15 cellular contexts compared by ENCODE assay signal in genomic region chr15:93720607-93721006, GRCh38.
DNase-seq lines count a peak whose midpoint lies in the region; ATAC-seq, FAIRE-seq and TF ChIP-seq lines count a peak whose summit lies in the region.
"Had no signal": no experiment of that assay in that cellular context is flagged by ENCODE, and none has a peak within 500 bp of the region (broad histone marks: within the 10 kb centered on the region; RNA-seq: fewer than 3 reads in every experiment).

No MANE protein-coding gene starts in this region.

- H4K8ac ChIP-seq in IMR-90 (ENCODE audit: low read depth in 2 of 2, low read length in 2 of 2), result no peak overlapping the region

- H3K4me1 ChIP-seq in IMR-90 (ENCODE audit: control insufficient read depth, insufficient read depth, low read length) (no peaks in the 10 kb centered on the region), astrocyte (ENCODE audit: insufficient read depth, low read length) (peaks cover 4% of the 10 kb centered on the region), osteoblast (ENCODE audit: insufficient read depth, low read length) (no peaks in the 10 kb centered on the region)
- H3K4me1 ChIP-seq: Caco-2 had no signal

- H2AK5ac ChIP-seq in IMR-90 (ENCODE audit: low read depth, low read length), result no peak overlapping the region

- no peaks in the 10 kb centered on the region for H3K9me1 ChIP-seq in IMR-90 (ENCODE audit: insufficient read depth, low read length)

- no peak overlapping the region for H3K4me3 ChIP-seq in IMR-90 (ENCODE audit: insufficient read depth, low read depth, low read length)
- H3K4me3 ChIP-seq in astrocyte (ENCODE audit: insufficient read depth, low read depth, low read length), result no peak overlapping the region
- no peak overlapping the region for H3K4me3 ChIP-seq in epithelial cell of esophagus (ENCODE audit: low read length)
- no peak overlapping the region for H3K4me3 ChIP-seq in osteoblast (ENCODE audit: insufficient read depth, low read length)

- no peak for TF ChIP-seq CTCF in IMR-90 (conservative IDR thresholded peaks at IDR 0.05; ENCODE audit: low read depth, low read length)
- no peak for TF ChIP-seq CTCF in astrocyte (IDR thresholded peaks at IDR 0.05; ENCODE audit: insufficient read depth, low read depth, low read length)
- TF ChIP-seq CTCF in epithelial cell of esophagus (IDR thresholded peaks at IDR 0.05; ENCODE audit: insufficient read depth, low read depth, low read length, missing control alignments), result no peak
- no peak for TF ChIP-seq CTCF in osteoblast (IDR thresholded peaks at IDR 0.05; ENCODE audit: extremely low read depth, low read depth, low read length)

- no peak overlapping the region for H3K18ac ChIP-seq in IMR-90 (ENCODE audit: low read depth, low read length)

- H3K9ac ChIP-seq in IMR-90 (ENCODE audit: low read depth, low read length) (no peak overlapping the region), astrocyte (ENCODE audit: low read length) (no peak overlapping the region)

- in situ Hi-C loops in IMR-90 (cut with MboI; ENCODE audit: low sequenced_read_pairs), result no loop called here

- no CpG with 5 or more reads among the region's 3 CpGs for WGBS in IMR-90 (ENCODE audit: extremely low coverage in 2 of 2, insufficient read length in 1 of 2), 2 experiments

- H3K4ac ChIP-seq in IMR-90 (ENCODE audit: low read depth, low read length), result no peak overlapping the region

- no peak overlapping the region for H2AK9ac ChIP-seq in IMR-90 (replicated peaks; ENCODE audit: low read depth, low read length, poor library complexity)

- H3K56ac ChIP-seq in IMR-90 (ENCODE audit: extremely low read depth, insufficient read depth, low read length), result no peak overlapping the region

- H3K4me3 Mint-ChIP-seq in astrocyte (ENCODE audit: unreplicated experiment), result no peak overlapping the region
- H3K4me3 Mint-ChIP-seq: CD4-positive, alpha-beta T cell had no signal

- H3K79me2 ChIP-seq in astrocyte (ENCODE audit: insufficient read depth, low read length), result no peaks in the 10 kb centered on the region
- H3K79me2 ChIP-seq in osteoblast (ENCODE audit: insufficient read depth, low read length), result no peaks in the 10 kb centered on the region

- no peaks in the 10 kb centered on the region for H3K36me3 ChIP-seq in IMR-90 (ENCODE audit: control insufficient read depth, insufficient read depth, low read length)
- H3K36me3 ChIP-seq in astrocyte (ENCODE audit: insufficient read depth, low read length), result no peaks in the 10 kb centered on the region
- no peaks in the 10 kb centered on the region for H3K36me3 ChIP-seq in osteoblast (ENCODE audit: insufficient read depth, low read length)

- H3K23ac ChIP-seq in IMR-90 (ENCODE audit: low read depth, low read length), result no peak overlapping the region

- peaks cover 10% of the 10 kb centered on the region for H3K27me3 Mint-ChIP-seq in astrocyte (ENCODE audit: low read depth, unreplicated experiment)
- H3K27me3 Mint-ChIP-seq: CD4-positive, alpha-beta T cell had no signal

- H4K91ac ChIP-seq in IMR-90 (ENCODE audit: insufficient read depth, low read depth, low read length), result no peak overlapping the region

- intact Hi-C loops in IMR-90 (cut with micrococcal nuclease), result no loop called here

- no peak for DNase-seq in IMR-90
- DNase-seq in astrocyte (ENCODE audit: low read depth), result no peak
- DNase-seq in epithelial cell of esophagus (ENCODE audit: low read depth), result peak; percentile 19
- peak; percentile 2 for DNase-seq in osteoblast (ENCODE audit: insufficient read length, low spot score, missing footprints)
- DNase-seq in DMS114 treated with DMSO at 0.1 percent for 48 hours (lab: John Stamatoyannopoulos, UW; ENCODE audit: unreplicated experiment), result no peak
- DNase-seq in DMS 273 (lab: John Stamatoyannopoulos, UW; ENCODE audit: unreplicated experiment), result no peak
- DNase-seq: 8988T; Caco-2; CD4-positive, alpha-beta T cell; DMS79 treated with DMSO at 0.1 percent for 48 hours; GF-D8; HCEC 1CT had no signal

- dilution Hi-C loops in IMR-90 (cut with HindIII; ENCODE audit: low sequenced_read_pairs, unreplicated experiment), result no loop called here

- no peak overlapping the region for H4K5ac ChIP-seq in IMR-90 (ENCODE audit: low read depth, low read length)

- no peak for TF ChIP-seq POLR2A in IMR-90 (IDR thresholded peaks at IDR 0.05; ENCODE audit: low read depth, low read length)

- H3K4me2 ChIP-seq in IMR-90 (ENCODE audit: low read depth, low read length) (no peak overlapping the region), astrocyte (ENCODE audit: low read length) (no peak overlapping the region), osteoblast (ENCODE audit: insufficient read depth, low read length) (no peak overlapping the region)

- peak overlapping the region; percentile 15; the same call in 1 of the 2 replicates for H2BK120ac ChIP-seq in IMR-90 (ENCODE audit: low read depth, low read length)

- no peak overlapping the region for H2BK15ac ChIP-seq in IMR-90 (ENCODE audit: low read depth, low read length)

- H2BK20ac ChIP-seq in IMR-90 (ENCODE audit: low read depth, low read length), result no peak overlapping the region

- H3K27me3 ChIP-seq in IMR-90 (ENCODE audit: control insufficient read depth, insufficient read depth, low read length) (no peaks in the 10 kb centered on the region), astrocyte (ENCODE audit: insufficient read depth, low read length) (no peaks in the 10 kb centered on the region), osteoblast (ENCODE audit: insufficient read depth, low read length) (no peaks in the 10 kb centered on the region)

- no peaks in the 10 kb centered on the region for H3K36me3 Mint-ChIP-seq in astrocyte (ENCODE audit: low read depth, unreplicated experiment)

- no peak for FAIRE-seq in astrocyte (lab: Jason Lieb, UNC)
- FAIRE-seq: D721Med had no signal

- no peak overlapping the region for H2BK5ac ChIP-seq in IMR-90 (ENCODE audit: low read depth, low read length, poor library complexity, severe bottlenecking)

- CTCF ChIA-PET in IMR-90 (lab: Yijun Ruan, JAX), result interaction anchor here (0.6 kb wide), 1 partner anchor 14 kb away, joined by 6 read pairs; no protein-coding TSS in a partner anchor

- H3K27ac ChIP-seq in IMR-90 (ENCODE audit: insufficient read depth, low read length), result no peak overlapping the region
- H3K27ac ChIP-seq in astrocyte (ENCODE audit: low read depth, low read length), result peak overlapping the region; percentile 42
- H3K27ac ChIP-seq in osteoblast (ENCODE audit: low read depth, low read length), result no peak overlapping the region
- H3K27ac ChIP-seq: C4-2B had no signal

- ATAC-seq in IMR-90 (ENCODE audit: low read depth) (no peak), GM21447 (IDR thresholded peaks at IDR 0.05; ENCODE audit: unreplicated experiment) (no peak)

- peaks cover 13% of the 10 kb centered on the region for H3K9me3 ChIP-seq in IMR-90 (ENCODE audit: control insufficient read depth, insufficient read depth, low read length)
- H3K9me3 ChIP-seq in astrocyte (ENCODE audit: insufficient read depth, low read depth, low read length), result no peaks in the 10 kb centered on the region
- peaks cover 4% of the 10 kb centered on the region for H3K9me3 ChIP-seq in osteoblast (ENCODE audit: low read depth, low read length)
- H3K9me3 ChIP-seq: Caco-2 had no signal

- H3K27ac Mint-ChIP-seq in astrocyte (ENCODE audit: unreplicated experiment), result no peak overlapping the region
- H3K27ac Mint-ChIP-seq: CD4-positive, alpha-beta T cell had no signal

- POLR2A ChIA-PET in IMR-90 (lab: Charles Lee; ENCODE audit: unreplicated experiment), result no interaction called here

- H2AFZ ChIP-seq in IMR-90 (replicated peaks; ENCODE audit: low read length, poor library complexity), result no peak overlapping the region
- no peak overlapping the region for H2AFZ ChIP-seq in astrocyte (ENCODE audit: low read depth, low read length)
- H2AFZ ChIP-seq in osteoblast (ENCODE audit: low read length), result no peak overlapping the region

- no peaks in the 10 kb centered on the region for H3K4me1 Mint-ChIP-seq in astrocyte (ENCODE audit: low read depth, unreplicated experiment)

- no peaks in the 10 kb centered on the region for H3K9me3 Mint-ChIP-seq in astrocyte (ENCODE audit: unreplicated experiment)
- H3K9me3 Mint-ChIP-seq: CD4-positive, alpha-beta T cell had no signal

- BruUV-seq in IMR-90 (replicated peaks; lab: Mats Ljungman, UMichigan), result no TSS peak

- H3K14ac ChIP-seq in IMR-90 (replicated peaks; ENCODE audit: low read depth, low read length), result no peak overlapping the region

- H4K20me1 ChIP-seq in IMR-90 (ENCODE audit: insufficient read depth, low read length), result no peaks in the 10 kb centered on the region
- no peaks in the 10 kb centered on the region for H4K20me1 ChIP-seq in astrocyte (ENCODE audit: insufficient read depth, low read length)
- H4K20me1 ChIP-seq in osteoblast (ENCODE audit: insufficient read depth, low read length), result no peaks in the 10 kb centered on the region

- H3K79me1 ChIP-seq in IMR-90 (ENCODE audit: low read depth in 1 of 2, low read length in 2 of 2), result no peaks in the 10 kb centered on the region

- TF ChIP-seq RAD21 in IMR-90 (IDR thresholded peaks at IDR 0.05; ENCODE audit: low read length), result no peak

TF ChIP-seq in IMR-90, 13 proteins besides CTCF, POLR2A, EP300 and RAD21 (continues in another document):
- no peak for TF ChIP-seq CHD1 (IDR thresholded peaks at IDR 0.05; ENCODE audit: low read depth, low read length)
- no peak for TF ChIP-seq RCOR1 (IDR thresholded peaks at IDR 0.05; ENCODE audit: insufficient replicate concordance, low read length)
- TF ChIP-seq BHLHE40 (IDR thresholded peaks at IDR 0.05; ENCODE audit: low read depth, low read length), result no peak
- TF ChIP-seq SMC3 (IDR thresholded peaks at IDR 0.05; ENCODE audit: low read depth, low read length), result no peak
- no peak for TF ChIP-seq MAZ (IDR thresholded peaks at IDR 0.05; ENCODE audit: borderline replicate concordance, low read depth, low read length)
- no peak for TF ChIP-seq RFX5 (IDR thresholded peaks at IDR 0.05; ENCODE audit: low read depth, low read length)
- TF ChIP-seq MXI1 (IDR thresholded peaks at IDR 0.05; ENCODE audit: borderline replicate concordance, low read depth, low read length), result no peak
- no peak for TF ChIP-seq USF2 (IDR thresholded peaks at IDR 0.05; ENCODE audit: low read depth, low read length)

Comparison
In these comparisons a context has a peak if more than half of its experiments do, and no peak if none do; other contexts are left out.
1. DNase-seq: peak in epithelial cell of esophagus (single experiment) and osteoblast (single experiment); none in IMR-90 (single experiment), astrocyte (single experiment), DMS114 treated with DMSO at 0.1 percent for 48 hours (single experiment) and DMS 273 (single experiment).